ENCODE assay signal across 15 cellular contexts in genomic region chr1:108703939-108704338, GRCh38. TPM values are rescaled to one million over a fixed set of nuclear protein-coding genes. Genes with fewer than 3 reads are reported as not detected.
A peak's percentile ranks its signal among the peaks of the same experiment; 100 is the strongest.
DNase-seq lines count a peak whose midpoint lies in the region; ATAC-seq and TF ChIP-seq lines count a peak whose summit lies in the region.
"Had no signal": no experiment of that assay in that cellular context is flagged by ENCODE, and none has a peak within 500 bp of the region (broad histone marks: within the 10 kb centered on the region; RNA-seq: fewer than 3 reads in every experiment).

No MANE protein-coding gene starts in this region.

- in situ Hi-C loops in GM23248 (cut with MboI), result no loop called here

- peaks cover 0 to 2% (median 0%) of the 10 kb centered on the region in 7 donors for H3K9me3 Mint-ChIP-seq in CD14-positive monocyte
- H3K9me3 Mint-ChIP-seq in activated CD4-positive, alpha-beta memory T cell treated with anti-CD3 and anti-CD28 coated beads, Interleukin-2, amount 10 ng/mL, durations not matched to agents 7 days and 5 days, result no peaks in the 10 kb centered on the region
- H3K9me3 Mint-ChIP-seq: mesothelial cell of epicardium had no signal

- H3K4me1 ChIP-seq in GM23248 (ENCODE audit: insufficient read depth), result peaks cover 18% of the 10 kb centered on the region
- H3K4me1 ChIP-seq in fibroblast of lung (ENCODE audit: control insufficient read depth, extremely low read depth, insufficient read depth, low read length), result peaks cover 15% of the 10 kb centered on the region
- H3K4me1 ChIP-seq: Caco-2 had no signal

- H3K36me3 ChIP-seq in GM23248 (ENCODE audit: low read depth), result peaks cover 29% of the 10 kb centered on the region
- peaks cover 13% of the 10 kb centered on the region for H3K36me3 ChIP-seq in fibroblast of lung (ENCODE audit: control insufficient read depth, insufficient read depth, low read length)

- no peaks in the 10 kb centered on the region for H3K27me3 ChIP-seq in GM23248 (replicated peaks; ENCODE audit: insufficient read depth)
- no peaks in the 10 kb centered on the region for H3K27me3 ChIP-seq in fibroblast of lung (ENCODE audit: control insufficient read depth, insufficient read depth, low read length)
- H3K27me3 ChIP-seq: right atrium auricular region had no signal

- CTCF ChIA-PET in activated CD4-positive, alpha-beta memory T cell treated with anti-CD3 and anti-CD28 coated beads, Interleukin-2, amount 10 ng/mL, durations not matched to agents 7 days and 5 days (lab: Charles Lee), result interaction anchor here (1.3 to 5.2 kb wide), 4 partner anchors 10 to 144 kb away, joined by 4 to 38 read pairs (median 4); partner anchors contain the start of genes EEIG2 and PRPF38B
- CTCF ChIA-PET in GM10248 (lab: Yijun Ruan, JAX), result interaction anchor here (2.2 kb wide), 1 partner anchor 12 kb away, joined by 7 read pairs; the partner anchor contains the start of gene PRPF38B

- H3K4me2 ChIP-seq in GM23248 (ENCODE audit: unreplicated experiment), result peak overlapping the region; percentile 42
- H3K4me2 ChIP-seq in fibroblast of lung (ENCODE audit: extremely low read depth, insufficient read depth, low read length), result peak overlapping the region; percentile 86

- peak overlapping the region in 5 of 7 donors; percentile 46 to 88 (median 69) for H3K27ac Mint-ChIP-seq in CD14-positive monocyte
- peak overlapping the region; percentile 92 for H3K27ac Mint-ChIP-seq in activated CD4-positive, alpha-beta memory T cell treated with anti-CD3 and anti-CD28 coated beads, Interleukin-2, amount 10 ng/mL, durations not matched to agents 7 days and 5 days
- H3K27ac Mint-ChIP-seq: mesothelial cell of epicardium had no signal

- peaks cover 31 to 33% of the 10 kb centered on the region in 2 donors for H3K36me3 Mint-ChIP-seq in CD14-positive monocyte
- H3K36me3 Mint-ChIP-seq in activated CD4-positive, alpha-beta memory T cell treated with anti-CD3 and anti-CD28 coated beads, Interleukin-2, amount 10 ng/mL, durations not matched to agents 7 days and 5 days (ENCODE audit: low read depth), result peaks cover 35% of the 10 kb centered on the region

- peaks cover 0 to 4% (median 3%) of the 10 kb centered on the region in 3 donors for H3K27me3 Mint-ChIP-seq in CD14-positive monocyte (ENCODE audit: low read depth in 3 of 3)
- H3K27me3 Mint-ChIP-seq in activated CD4-positive, alpha-beta memory T cell treated with anti-CD3 and anti-CD28 coated beads, Interleukin-2, amount 10 ng/mL, durations not matched to agents 7 days and 5 days, result no peaks in the 10 kb centered on the region

- H4K20me1 ChIP-seq in GM23248 (ENCODE audit: insufficient read depth) (no peaks in the 10 kb centered on the region), fibroblast of lung (ENCODE audit: control insufficient read depth, extremely low read depth, insufficient read depth, low read length) (no peaks in the 10 kb centered on the region)

- no peak overlapping the region for H3K4me3 Mint-ChIP-seq in CD14-positive monocyte
- peak overlapping the region; percentile 63 for H3K4me3 Mint-ChIP-seq in activated CD4-positive, alpha-beta memory T cell treated with anti-CD3 and anti-CD28 coated beads, Interleukin-2, amount 10 ng/mL, durations not matched to agents 7 days and 5 days
- H3K4me3 Mint-ChIP-seq: mesothelial cell of epicardium had no signal

- WGBS in GM23248 (ENCODE audit: low coverage in 1 of 2, low lambda C conversion rate in 2 of 2, missing lambda C conversion rate in 2 of 2), 2 experiments, result 62 to 64% methylated on average over 6 of the region's 6 CpGs

- peak overlapping the region; percentile 34; the same call in 1 of the 2 replicates for H3K9ac ChIP-seq in GM23248
- no peak overlapping the region for H3K9ac ChIP-seq in fibroblast of lung (ENCODE audit: insufficient read depth, low read length)

- intact Hi-C loops in CD14-positive monocyte (cut with micrococcal nuclease), result no loop called here

- no peak overlapping the region for H2AFZ ChIP-seq in GM23248
- H2AFZ ChIP-seq in fibroblast of lung (ENCODE audit: low read length), result no peak overlapping the region

- peaks cover 6% of the 10 kb centered on the region; the same call in 1 of the 2 replicates for H3K79me2 ChIP-seq in GM23248 (ENCODE audit: insufficient read depth)
- H3K79me2 ChIP-seq in fibroblast of lung (ENCODE audit: control insufficient read depth, insufficient read depth, low read length), result no peaks in the 10 kb centered on the region

- peaks cover 39% of the 10 kb centered on the region for H3K4me1 Mint-ChIP-seq in CD14-positive monocyte
- peaks cover 61% of the 10 kb centered on the region for H3K4me1 Mint-ChIP-seq in activated CD4-positive, alpha-beta memory T cell treated with anti-CD3 and anti-CD28 coated beads, Interleukin-2, amount 10 ng/mL, durations not matched to agents 7 days and 5 days
- H3K4me1 Mint-ChIP-seq: mesothelial cell of epicardium had no signal

- H3F3A ChIP-seq in GM23248 (ENCODE audit: insufficient read depth), result peaks cover 60% of the 10 kb centered on the region

- no peaks in the 10 kb centered on the region for H3K9me2 ChIP-seq in GM23248 (ENCODE audit: insufficient read depth)

- TF ChIP-seq CTCF in CD14-positive monocyte (IDR thresholded peaks at IDR 0.05), result no peak
- TF ChIP-seq CTCF in fibroblast of lung (conservative IDR thresholded peaks at IDR 0.05 in 1 of 2, IDR thresholded peaks at IDR 0.05 in 1 of 2; ENCODE audit: low read depth in 1 of 2, low read length in 2 of 2), result no peak
- TF ChIP-seq CTCF in GM10248 (IDR thresholded peaks at IDR 0.05; ENCODE audit: control extremely low read depth, extremely low read depth, low read depth, missing control alignments), result no peak

- H3K27ac ChIP-seq in GM23248 (peak overlapping the region; percentile 76), fibroblast of lung (ENCODE audit: insufficient read depth, low read length) (peak overlapping the region; percentile 26)
- H3K27ac ChIP-seq: right atrium auricular region had no signal

- no peak for ATAC-seq in GM21381 (IDR thresholded peaks at IDR 0.05; ENCODE audit: unreplicated experiment)
- no peak for ATAC-seq in HG02610 (IDR thresholded peaks at IDR 0.05; ENCODE audit: unreplicated experiment)
- ATAC-seq in HG03354 (IDR thresholded peaks at IDR 0.05; ENCODE audit: poor library complexity, severe bottlenecking, unreplicated experiment), result no peak

- no peak for DNase-seq in CD14-positive monocyte (ENCODE audit: low spot score)
- peak; percentile 47 for DNase-seq in GM23248
- peak; percentile 28 for DNase-seq in activated CD4-positive, alpha-beta memory T cell treated with anti-CD3 and anti-CD28 coated beads, Interleukin-2, amount 10 ng/mL, durations not matched to agents 7 days and 5 days
- DNase-seq in fibroblast of lung (ENCODE audit: low read depth in 2 of 2), result no peak
- DNase-seq in GM10248 (ENCODE audit: extremely low spot score), result no peak
- DNase-seq: Caco-2, hippocampal formation, NCI-H2171 had no signal

- H3K4me3 ChIP-seq in GM23248, result peak overlapping the region; percentile 39
- H3K4me3 ChIP-seq in fibroblast of lung (replicated peaks in 1 of 4; ENCODE audit: control extremely low read depth in 1 of 4, insufficient read depth in 1 of 4, low read depth in 3 of 4, low read length in 4 of 4), result no peak overlapping the region
- H3K4me3 ChIP-seq: right atrium auricular region had no signal

- POLR2A ChIA-PET in activated CD4-positive, alpha-beta memory T cell treated with anti-CD3 and anti-CD28 coated beads, Interleukin-2, amount 10 ng/mL, durations not matched to agents 7 days and 5 days (lab: Charles Lee), result interaction anchor here (0.8 to 9.9 kb wide), 7 partner anchors 11 to 193 kb away, joined by 3 to 146 read pairs (median 10); partner anchors contain the start of genes HENMT1 and PRPF38B
- POLR2A ChIA-PET in GM10248 (lab: Yijun Ruan, JAX), result no interaction called here

- H3K9me3 ChIP-seq in GM23248 (ENCODE audit: low read depth) (no peaks in the 10 kb centered on the region), fibroblast of lung (ENCODE audit: control insufficient read depth, insufficient read depth, low read depth, low read length) (no peaks in the 10 kb centered on the region)
- H3K9me3 ChIP-seq: Caco-2, right atrium auricular region had no signal

RNA-seq across cellular contexts. Expression of gene FNDC7, which starts 8.8 kb away (rescaled TPM):
- polyA plus RNA-seq in CD14-positive monocyte, result not detected
- not detected in 2 replicates for total RNA-seq in GM23248 (2014; rRNA removed; shearing (Covaris generic))
- not detected in 2 replicates for polyA plus RNA-seq in GM23248 (2016; fragmentation: Nextera tagmentation; extraction: Ambion mirVana)
- under 1 TPM in 1 of 2 experiments, not detected in 1; 0.05 TPM for total RNA-seq in activated CD4-positive, alpha-beta memory T cell treated with anti-CD3 and anti-CD28 coated beads, Interleukin-2, amount 10 ng/mL, durations not matched to agents 7 days and 5 days
- total RNA-seq in fibroblast of lung, result under 0.01 and 0.17 TPM in 2 replicates
- 0.03 and 0.06 TPM in 2 replicates for polyA plus RNA-seq in fibroblast of lung
- polyA plus RNA-seq in fibroblast of lung (2012), result 0.08 TPM in 1 of 2 replicates, not detected in the other
- polyA minus RNA-seq in fibroblast of lung (ENCODE audit: low replicate concordance), result 2.3 TPM in 1 of 2 replicates, not detected in the other
- total RNA-seq: Caco-2, dermis blood vessel endothelial cell, right atrium auricular region, SK-MEL-5 had no signal

RNA-seq across cellular contexts. Expression of gene PRPF38B, which starts 11.8 kb away (rescaled TPM):
- polyA plus RNA-seq in CD14-positive monocyte, result 1 to 10 TPM; 4.9 to 8.3 TPM
- total RNA-seq in GM23248 (2014; rRNA removed; shearing (Covaris generic)), result 9.7 and 10.9 TPM in 2 replicates
- polyA plus RNA-seq in GM23248 (2016; fragmentation: Nextera tagmentation; extraction: Ambion mirVana), result 21.3 and 25.6 TPM in 2 replicates
- total RNA-seq in activated CD4-positive, alpha-beta memory T cell treated with anti-CD3 and anti-CD28 coated beads, Interleukin-2, amount 10 ng/mL, durations not matched to agents 7 days and 5 days, result 10 to 100 TPM; 68.5 to 70.5 TPM
- total RNA-seq in fibroblast of lung, result 11.6 and 17.8 TPM in 2 replicates
- polyA plus RNA-seq in fibroblast of lung, result 27.2 and 28.8 TPM in 2 replicates
- 25.0 and 26.1 TPM in 2 replicates for polyA plus RNA-seq in fibroblast of lung (2012)
- 4.1 and 6.8 TPM in 2 replicates for polyA minus RNA-seq in fibroblast of lung (ENCODE audit: low replicate concordance)

RNA-seq across cellular contexts. Expression of gene STXBP3, which starts 42.5 kb away (rescaled TPM):
- 10 to 100 TPM; 48.3 to 56.2 TPM for polyA plus RNA-seq in CD14-positive monocyte
- 26.8 and 42.3 TPM in 2 replicates for total RNA-seq in GM23248 (2014; rRNA removed; shearing (Covaris generic))
- polyA plus RNA-seq in GM23248 (2016; fragmentation: Nextera tagmentation; extraction: Ambion mirVana), result 43.7 and 46.4 TPM in 2 replicates
- total RNA-seq in activated CD4-positive, alpha-beta memory T cell treated with anti-CD3 and anti-CD28 coated beads, Interleukin-2, amount 10 ng/mL, durations not matched to agents 7 days and 5 days, result 10 to 100 TPM; 55.9 to 60.8 TPM
- total RNA-seq in fibroblast of lung, result 71.0 and 75.0 TPM in 2 replicates
- 51.8 and 55.3 TPM in 2 replicates for polyA plus RNA-seq in fibroblast of lung
- 28.7 and 36.7 TPM in 2 replicates for polyA plus RNA-seq in fibroblast of lung (2012)
- 0.11 and 0.51 TPM in 2 replicates for polyA minus RNA-seq in fibroblast of lung (ENCODE audit: low replicate concordance)

RNA-seq across cellular contexts. Expression of gene HENMT1, which starts 43.0 kb away (rescaled TPM):
- 10 to 100 TPM; 13.4 to 14.5 TPM for polyA plus RNA-seq in CD14-positive monocyte
- 2.4 and 7.2 TPM in 2 replicates for total RNA-seq in GM23248 (2014; rRNA removed; shearing (Covaris generic))
- polyA plus RNA-seq in GM23248 (2016; fragmentation: Nextera tagmentation; extraction: Ambion mirVana), result 6.3 and 7.6 TPM in 2 replicates
- 10 to 100 TPM; 26.7 to 27.3 TPM for total RNA-seq in activated CD4-positive, alpha-beta memory T cell treated with anti-CD3 and anti-CD28 coated beads, Interleukin-2, amount 10 ng/mL, durations not matched to agents 7 days and 5 days
- total RNA-seq in fibroblast of lung, result 3.0 and 4.1 TPM in 2 replicates
- 3.8 and 5.3 TPM in 2 replicates for polyA plus RNA-seq in fibroblast of lung
- polyA plus RNA-seq in fibroblast of lung (2012), result 2.8 and 3.0 TPM in 2 replicates
- 2.5 TPM in 1 of 2 replicates, not detected in the other for polyA minus RNA-seq in fibroblast of lung (ENCODE audit: low replicate concordance)
- total RNA-seq: SK-MEL-5 had no signal

Comparison
In these comparisons a context has a peak if more than half of its experiments do, and no peak if none do; other contexts are left out.
1. DNase-seq: peak in GM23248 (single experiment) and activated CD4-positive, alpha-beta memory T cell treated with anti-CD3 and anti-CD28 coated beads, Interleukin-2, amount 10 ng/mL, durations not matched to agents 7 days and 5 days (single experiment); none in CD14-positive monocyte (single experiment), fibroblast of lung (0 of 2) and GM10248 (single experiment).